8 cellular contexts compared by ENCODE assay signal in genomic region chr15:42273099-42273899, GRCh38. TPM values are rescaled to one million over a fixed set of nuclear protein-coding genes. Genes with fewer than 3 reads are reported as not detected.
A peak's percentile ranks its signal among the peaks of the same experiment; 100 is the strongest.
DNase-seq lines count a peak whose midpoint lies in the region; TF ChIP-seq lines count a peak whose summit lies in the region.

GANC (plus strand) TSS chr15:42273201; CDS start chr15:42274482, 1,281 bp downstream.
TMEM87A (minus strand) TSS chr15:42273433; CDS start chr15:42273398, 35 bp downstream.

- peaks cover 9% of the 10 kb centered on the region for H3K23me2 ChIP-seq in H9 (ENCODE audit: insufficient read length, low read depth, low read length, poor library complexity, severe bottlenecking)

- no peak for TF ChIP-seq CTCF in H9 (conservative IDR thresholded peaks at IDR 0.05)
- no peak for TF ChIP-seq CTCF in fibroblast of the aortic adventitia (IDR thresholded peaks at IDR 0.05; ENCODE audit: insufficient read depth, low read length)
- TF ChIP-seq CTCF in nephron (IDR thresholded peaks at IDR 0.05; ENCODE audit: unreplicated experiment in 3 of 3), result no peak

- peak within 1 kb of the TSS; percentile 84 for H4K5ac ChIP-seq in H9 (ENCODE audit: insufficient read length, low read depth, low read length)

- H3K4me3 ChIP-seq in MG63, result peak within 1 kb of the TSS; percentile 99
- peak within 1 kb of the TSS; percentile 96 for H3K4me3 ChIP-seq in fibroblast of the aortic adventitia (ENCODE audit: low read depth, low read length)

- H4K8ac ChIP-seq in H9 (replicated peaks; ENCODE audit: insufficient read length, low read depth, low read length), result no peak within 1 kb of the TSS

- H2AFZ ChIP-seq in H9 (ENCODE audit: low read length), result peak within 1 kb of the TSS; percentile 65

- H3K27me3 ChIP-seq in H9 (ENCODE audit: insufficient read depth, low read length) (no peaks in the 10 kb centered on the region), MG63 (no peaks in the 10 kb centered on the region)

- H3K27ac Mint-ChIP-seq in H9 (peak within 1 kb of the TSS; percentile 100), nephron (peak within 1 kb of the TSS; percentile 99 to 100 (median 100))
- peak within 1 kb of the TSS; percentile 99 for H3K27ac Mint-ChIP-seq in stimulated activated naive CD8-positive, alpha-beta T cell treated with anti-CD3 and anti-CD28 coated beads, Interleukin-15, Interleukin-2, amounts not matched to agents 100 ng/mL and 50 ng/mL, for 24 hours

- H3K4me2 ChIP-seq in H9 (ENCODE audit: insufficient read depth, insufficient read length, low read length), result peak within 1 kb of the TSS; percentile 90

- H3K9me3 ChIP-seq in H9 (ENCODE audit: control insufficient read depth, low read depth, low read length) (no peaks in the 10 kb centered on the region), MG63 (no peaks in the 10 kb centered on the region)

- H2BK5ac ChIP-seq in H9 (ENCODE audit: insufficient read length, low read length), result peak within 1 kb of the TSS; percentile 43

- peaks cover 0 to 19% (median 18%) of the 10 kb centered on the region in 3 experiments; a peak in 5 of 7 replicates for H3K36me3 Mint-ChIP-seq in H9 (ENCODE audit: insufficient read depth in 1 of 3, low read depth in 3 of 3)
- peaks cover 12% of the 10 kb centered on the region for H3K36me3 Mint-ChIP-seq in nephron (ENCODE audit: low read depth)
- H3K36me3 Mint-ChIP-seq in stimulated activated naive CD8-positive, alpha-beta T cell treated with anti-CD3 and anti-CD28 coated beads, Interleukin-15, Interleukin-2, amounts not matched to agents 100 ng/mL and 50 ng/mL, for 24 hours (ENCODE audit: low read depth), result peaks cover 20% of the 10 kb centered on the region

- no peaks in the 10 kb centered on the region for H3K79me1 ChIP-seq in H9 (ENCODE audit: insufficient read depth, low read depth, low read length, poor library complexity, severe bottlenecking)

- H3K4me3 Mint-ChIP-seq in H9 (peak within 1 kb of the TSS; percentile 99), nephron (peak within 1 kb of the TSS; percentile 98 to 99 (median 98))
- H3K4me3 Mint-ChIP-seq in stimulated activated naive CD8-positive, alpha-beta T cell treated with anti-CD3 and anti-CD28 coated beads, Interleukin-15, Interleukin-2, amounts not matched to agents 100 ng/mL and 50 ng/mL, for 24 hours, result peak within 1 kb of the TSS; percentile 99

- H3K9ac ChIP-seq in H9 (ENCODE audit: extremely low read depth, insufficient read length, low read length), result peak within 1 kb of the TSS; percentile 97

- peak within 1 kb of the TSS; percentile 98 for H3K18ac ChIP-seq in H9 (ENCODE audit: insufficient read length, low read depth, low read length)

- H3T11ph ChIP-seq in H9 (ENCODE audit: low read length), result no peak within 1 kb of the TSS

- H2BK20ac ChIP-seq in H9 (ENCODE audit: low read depth, low read length, poor library complexity, severe bottlenecking), result no peak within 1 kb of the TSS

- H2AK5ac ChIP-seq in H9 (ENCODE audit: insufficient read length, low read length), result no peak within 1 kb of the TSS

- H3K9me3 Mint-ChIP-seq in H9, result no peaks in the 10 kb centered on the region
- H3K9me3 Mint-ChIP-seq in nephron, result no peaks in the 10 kb centered on the region
- H3K9me3 Mint-ChIP-seq in stimulated activated naive CD8-positive, alpha-beta T cell treated with anti-CD3 and anti-CD28 coated beads, Interleukin-15, Interleukin-2, amounts not matched to agents 100 ng/mL and 50 ng/mL, for 24 hours, result no peaks in the 10 kb centered on the region

- peaks cover 17% of the 10 kb centered on the region for H3K36me3 ChIP-seq in MG63

- peaks cover 10% of the 10 kb centered on the region; the same call in 1 of the 2 replicates for H3K79me2 ChIP-seq in H9 (ENCODE audit: insufficient read depth, low read length)

- H3K4me1 ChIP-seq in H9 (ENCODE audit: insufficient read depth, low read length), result peaks cover 5% of the 10 kb centered on the region; the same call in 1 of the 2 replicates

- peak within 1 kb of the TSS; percentile 61 for H3K4ac ChIP-seq in H9 (ENCODE audit: low read depth, low read length)

- H4K91ac ChIP-seq in H9 (ENCODE audit: insufficient read length, low read depth, low read length), result no peak within 1 kb of the TSS

- H2BK120ac ChIP-seq in H9 (ENCODE audit: low read depth, low read length, poor library complexity, severe bottlenecking), result no peak within 1 kb of the TSS

- peaks cover 34% of the 10 kb centered on the region in 2 experiments for H3K4me1 Mint-ChIP-seq in H9
- H3K4me1 Mint-ChIP-seq in nephron, result peaks cover 42% of the 10 kb centered on the region
- peaks cover 49% of the 10 kb centered on the region for H3K4me1 Mint-ChIP-seq in stimulated activated naive CD8-positive, alpha-beta T cell treated with anti-CD3 and anti-CD28 coated beads, Interleukin-15, Interleukin-2, amounts not matched to agents 100 ng/mL and 50 ng/mL, for 24 hours (ENCODE audit: low read depth)

- H3K27me3 Mint-ChIP-seq in H9 (ENCODE audit: low read depth), result no peaks in the 10 kb centered on the region
- H3K27me3 Mint-ChIP-seq in nephron (ENCODE audit: low read depth), result no peaks in the 10 kb centered on the region
- no peaks in the 10 kb centered on the region for H3K27me3 Mint-ChIP-seq in stimulated activated naive CD8-positive, alpha-beta T cell treated with anti-CD3 and anti-CD28 coated beads, Interleukin-15, Interleukin-2, amounts not matched to agents 100 ng/mL and 50 ng/mL, for 24 hours

- H3K56ac ChIP-seq in H9 (ENCODE audit: insufficient read length, low read depth, low read length), result peak within 1 kb of the TSS; percentile 37

- H3K27ac ChIP-seq in H9 (ENCODE audit: insufficient read length, low read depth, low read length), result peak within 1 kb of the TSS; percentile 85

- peak within 1 kb of the TSS; percentile 96 for H3K14ac ChIP-seq in H9 (ENCODE audit: insufficient read depth, low read length)

- H3K23ac ChIP-seq in H9 (ENCODE audit: insufficient read length, low read depth, low read length), result no peak within 1 kb of the TSS

- WGBS in H9 (ENCODE audit: extremely low coverage, insufficient read length, low lambda C conversion rate), result no CpG with 5 or more reads among the region's 47 CpGs

- no peak within 1 kb of the TSS for H2BK12ac ChIP-seq in H9 (ENCODE audit: insufficient read length, low read depth, low read length)

- no peak within 1 kb of the TSS; the same call in 1 of the 2 replicates for H2BK15ac ChIP-seq in H9 (ENCODE audit: low read depth, low read length)

- DNase-seq in ELR (ENCODE audit: low read depth) (peak; percentile 99), H9 (peak; percentile 98), MG63 (peak; percentile 97), SHP77 treated with DMSO at 0.1 percent for 48 hours (lab: John Stamatoyannopoulos, UW) (peak; percentile 95), fibroblast of the aortic adventitia (ENCODE audit: low read depth) (peak; percentile 99)
- DNase-seq in activated effector memory CD4-positive, alpha-beta T cell treated with anti-CD3 and anti-CD28 coated beads, Interleukin-2, amount 50 U/mL, for 16 hours, result peak; percentile 99

- H4K20me1 ChIP-seq in H9 (ENCODE audit: control insufficient read depth, insufficient read depth, insufficient read length), result no peaks in the 10 kb centered on the region

RNA-seq across cellular contexts. Expression of gene GANC, which starts in this region (rescaled TPM):
- 15.8 and 18.4 TPM in 2 replicates for total RNA-seq in H9 (2021)
- 2.1 and 7.4 TPM in 2 replicates for total RNA-seq in MG63 (2014; rRNA removed; shearing (Covaris generic); ENCODE audit: low replicate concordance)
- 27.6 and 32.5 TPM in 2 replicates for total RNA-seq in fibroblast of the aortic adventitia (ENCODE audit: low replicate concordance)

RNA-seq across cellular contexts. Expression of gene TMEM87A, which starts in this region (rescaled TPM):
- total RNA-seq in H9 (2021) (43.3 and 46.7 TPM in 2 replicates), fibroblast of the aortic adventitia (ENCODE audit: low replicate concordance) (71.5 and 79.8 TPM in 2 replicates)
- 35.9 and 50.4 TPM in 2 replicates for total RNA-seq in MG63 (2014; rRNA removed; shearing (Covaris generic); ENCODE audit: low replicate concordance)

Comparison
In these comparisons a context has a peak if more than half of its experiments do, and no peak if none do; other contexts are left out.
1. Peak in every context shown above with its lines: DNase-seq, H3K4me3 ChIP-seq and H3K27ac ChIP-seq.